In the genomic region with DNA sequence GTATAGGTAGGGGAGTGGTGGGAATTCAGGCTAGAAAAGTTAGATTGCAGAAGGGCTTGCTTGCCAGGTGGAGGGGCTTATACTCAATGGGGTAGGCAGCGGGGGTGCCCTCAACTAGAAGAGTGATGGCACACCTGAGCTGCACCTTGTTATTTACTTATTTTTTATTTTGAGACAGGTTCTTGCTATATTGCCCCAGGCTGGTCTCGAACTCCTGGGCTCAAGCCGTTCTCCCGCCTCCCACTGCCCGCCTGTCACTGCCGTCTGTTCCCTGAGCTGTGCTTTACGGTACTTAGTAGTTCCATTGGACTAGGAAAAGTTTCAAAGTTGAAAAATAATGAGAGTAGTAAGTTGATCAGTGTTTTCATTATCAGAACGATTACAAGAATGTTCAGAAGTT, we compare ENCODE assay signal across 8 cellular contexts. TPM values are rescaled to one million over a fixed set of nuclear protein-coding genes. Genes with fewer than 3 reads are reported as not detected.
DNase-seq lines count a peak whose midpoint lies in the region; ATAC-seq and TF ChIP-seq lines count a peak whose summit lies in the region.

No MANE protein-coding gene starts in this region.

- H3K27me3 ChIP-seq in GM06990 (replicated peaks; ENCODE audit: control insufficient read depth, insufficient read depth, low read length) (no peaks in the 10 kb centered on the region), Panc1 (ENCODE audit: control insufficient read depth, insufficient read depth, low read length) (no peaks in the 10 kb centered on the region), prostate gland (replicated peaks; ENCODE audit: insufficient read depth) (no peaks in the 10 kb centered on the region)

- no peak for TF ChIP-seq CTCF in GM06990 (IDR thresholded peaks at IDR 0.05; ENCODE audit: insufficient read depth, low read length, poor library complexity, severe bottlenecking)
- TF ChIP-seq CTCF in Panc1 (IDR thresholded peaks at IDR 0.05), result no peak
- TF ChIP-seq CTCF in epithelial cell of proximal tubule (conservative IDR thresholded peaks at IDR 0.05; ENCODE audit: low read depth, low read length), result no peak
- no peak for TF ChIP-seq CTCF in prostate gland (IDR thresholded peaks at IDR 0.05)

- POLR2A ChIA-PET in Panc1 (lab: Charles Lee), result no interaction called here

- peak overlapping the region; percentile 85 for H3K4me3 ChIP-seq in GM06990 (replicated peaks; ENCODE audit: low read depth, low read length)
- H3K4me3 ChIP-seq in Panc1 (ENCODE audit: low read depth in 2 of 2, low read length in 2 of 2), result peak overlapping the region; percentile 66 to 71
- H3K4me3 ChIP-seq in epithelial cell of proximal tubule (ENCODE audit: low read depth, low read length), result peak overlapping the region; percentile 76
- peak overlapping the region; percentile 49 to 54 for H3K4me3 ChIP-seq in prostate gland

- no peaks in the 10 kb centered on the region; the same call in 1 of the 2 replicates for H3K36me3 ChIP-seq in GM06990 (ENCODE audit: control insufficient read depth, insufficient read depth, low read length)
- no peaks in the 10 kb centered on the region; the same call in 1 of the 2 replicates for H3K36me3 ChIP-seq in Panc1 (ENCODE audit: control insufficient read depth, insufficient read depth, low read length)
- H3K36me3 ChIP-seq in prostate gland, result no peaks in the 10 kb centered on the region

- no peaks in the 10 kb centered on the region for H3K9me3 ChIP-seq in Panc1 (ENCODE audit: control insufficient read depth, insufficient read depth, low read depth, low read length)
- H3K9me3 ChIP-seq in prostate gland, result no peaks in the 10 kb centered on the region

- DNase-seq in GM06990 (ENCODE audit: extremely low read depth, insufficient read length) (no peak), Panc1 (ENCODE audit: low read depth, low spot score) (no peak), epithelial cell of proximal tubule (ENCODE audit: low read depth) (no peak), prostate gland (ENCODE audit: low spot score) (no peak), NCI-H1694 (lab: John Stamatoyannopoulos, UW) (no peak), NCI-H2171 treated with DMSO at 0.1 percent for 48 hours (lab: John Stamatoyannopoulos, UW) (no peak)

- no TSS peak for BruUV-seq in Panc1 (replicated peaks; lab: Mats Ljungman, UMichigan)

- ATAC-seq in Panc1, result no peak
- ATAC-seq in GM19395 (IDR thresholded peaks at IDR 0.05; ENCODE audit: unreplicated experiment), result no peak
- no peak for ATAC-seq in GM21723 (IDR thresholded peaks at IDR 0.05; ENCODE audit: unreplicated experiment)

- in situ Hi-C loops in Panc1 (cut with HindIII; ENCODE audit: low pct_unique_long_range_greater_than_20kb, low sequenced_read_pairs), result no loop called here

- 19% methylated on average over 8 of the region's 8 CpGs for WGBS in prostate gland

- no peak for TF ChIP-seq POLR2A in prostate gland (IDR thresholded peaks at IDR 0.05)

- CTCF ChIA-PET in Panc1 (lab: Charles Lee), result no interaction called here

- peak overlapping the region; percentile 88 for H3K27ac ChIP-seq in Panc1 (ENCODE audit: low read length)
- H3K27ac ChIP-seq in prostate gland, result peak overlapping the region; percentile 93 to 94

- H3K4me1 ChIP-seq in Panc1 (ENCODE audit: control insufficient read depth, insufficient read depth, low read length) (peaks cover 9% of the 10 kb centered on the region; the same call in 1 of the 2 replicates), prostate gland (replicated peaks) (no peaks in the 10 kb centered on the region)

- intact Hi-C loops in Panc1 (cut with micrococcal nuclease; ENCODE audit: unreplicated experiment), result no loop called here
- intact Hi-C loops in prostate gland (cut with DNase I), result loop anchor here (5.0 kb wide), 1 partner anchor 91 kb away; no protein-coding TSS in a partner anchor

RNA-seq across cellular contexts. Expression of a gene that starts 2.0 kb away (rescaled TPM):
- total RNA-seq in Panc1 (2021; ENCODE audit: unreplicated experiment), result 38.7 TPM
- polyA plus RNA-seq in Panc1 (2012; ENCODE audit: insufficient read length), result 8.8 TPM
- 10.8 and 25.1 TPM in 2 replicates for total RNA-seq in epithelial cell of proximal tubule
- 10 to 100 TPM; 42.0 to 43.5 TPM for total RNA-seq in prostate gland
